ENCODE assay signal across 18 cellular contexts in genomic region chr13:104327217-104327616, GRCh38.
"Had no signal": no experiment of that assay in that cellular context is flagged by ENCODE, and none has a peak within 500 bp of the region (broad histone marks: within the 10 kb centered on the region; RNA-seq: fewer than 3 reads in every experiment).

No MANE protein-coding gene starts in this region.

- H3K4me3 ChIP-seq: colonic mucosa, hepatocyte, neural progenitor cell, prostate gland, right lobe of liver, smooth muscle cell, thoracic aorta, upper lobe of left lung had no signal

- ATAC-seq: activated naive CD4-positive, alpha-beta T cell treated with anti-CD3 and anti-CD28 coated beads, Interleukin-2, amount 50 U/mL, for 72 hours; left lobe of liver; naive thymus-derived CD4-positive, alpha-beta T cell; right lobe of liver; stimulated activated effector memory CD8-positive, alpha-beta T cell treated with anti-CD3 and anti-CD28 coated beads, Interleukin-12 subunit alpha, Interleukin-12 subunit beta, amount 100 ng/mL, for 72 hours had no signal

- DNase-seq: activated CD4-positive, alpha-beta T cell treated with anti-CD3 and anti-CD28 coated beads, Interleukin-2, amount 10 ng/mL, durations not matched to agents 7 days and 5 days; activated CD8-positive, alpha-beta memory T cell treated with anti-CD3 and anti-CD28 coated beads, Interleukin-2, amount 50 U/mL, for 48 hours; activated gamma-delta T cell; central memory CD4-positive, alpha-beta T cell; colonic mucosa; islet precursor cell; naive thymus-derived CD4-positive, alpha-beta T cell; right lobe of liver; stimulated activated CD4-positive, alpha-beta T cell treated with anti-CD3 and anti-CD28 coated beads, Interleukin-4, amount 100 ng/mL, for 1 hour; upper lobe of left lung had no signal
